10 cellular contexts compared by ENCODE assay signal in genomic region chr11:44977493-44977984, GRCh38. TPM values are rescaled to one million over a fixed set of nuclear protein-coding genes. Genes with fewer than 3 reads are reported as not detected.
DNase-seq lines count a peak whose midpoint lies in the region; ATAC-seq lines count a peak whose summit lies in the region.
"Had no signal": no experiment of that assay in that cellular context is flagged by ENCODE, and none has a peak within 500 bp of the region (broad histone marks: within the 10 kb centered on the region; RNA-seq: fewer than 3 reads in every experiment).

No MANE protein-coding gene starts in this region.

- no peaks in the 10 kb centered on the region for H3K9me3 ChIP-seq in KOPT-K1 (ENCODE audit: insufficient read depth, low read length, poor library complexity, severe bottlenecking)

- peak; percentile 55 for DNase-seq in D341Med (ENCODE audit: low spot score)
- DNase-seq in T47D (ENCODE audit: low read depth in 1 of 2, low spot score in 1 of 2), result peak; percentile 49 to 66
- DNase-seq in mucosa of gallbladder (ENCODE audit: low spot score), result peak; percentile 48
- DNase-seq in T1000 (lab: John Stamatoyannopoulos, UW), result no peak
- no peak for DNase-seq in amniotic stem cell (lab: John Stamatoyannopoulos, UW)
- DNase-seq: activated T-cell treated with anti-CD3 and anti-CD28 coated beads, Interleukin-2, amount 50 U/mL, for 72 hours; NCI-H2029 had no signal

- ATAC-seq in GM18519 (IDR thresholded peaks at IDR 0.05; ENCODE audit: low FRiP score, unreplicated experiment), result no peak
- no peak for ATAC-seq in HG02623 (IDR thresholded peaks at IDR 0.05; ENCODE audit: unreplicated experiment)
- ATAC-seq: activated T-cell treated with anti-CD3 and anti-CD28 coated beads, Interleukin-2, amount 50 U/mL, for 72 hours had no signal

- H3K36me3 ChIP-seq in KOPT-K1 (ENCODE audit: insufficient read depth, low read length), result no peaks in the 10 kb centered on the region

- H3K27ac ChIP-seq in KOPT-K1 (ENCODE audit: low read depth, low read length, poor library complexity, severe bottlenecking), result peak overlapping the region; percentile 55

- in situ Hi-C loops in T47D (cut with HindIII; ENCODE audit: low pct_unique_long_range_greater_than_20kb, low sequenced_read_pairs), result no loop called here

RNA-seq across cellular contexts. Expression of gene TP53I11, which starts 26.9 kb away (rescaled TPM):
- total RNA-seq in mucosa of gallbladder, result 133 TPM

Comparison
In these comparisons a context has a peak if more than half of its experiments do, and no peak if none do; other contexts are left out.
1. DNase-seq: peak in D341Med (single experiment), T47D (2 of 2) and mucosa of gallbladder (single experiment); none in T1000 (single experiment) and amniotic stem cell (single experiment).